23 cellular contexts compared by ENCODE assay signal in genomic region chr7:34313289-34313688, GRCh38.
"Had no signal": no experiment of that assay in that cellular context is flagged by ENCODE, and none has a peak within 500 bp of the region (broad histone marks: within the 10 kb centered on the region; RNA-seq: fewer than 3 reads in every experiment).

No MANE protein-coding gene starts in this region.

- ATAC-seq: activated T-helper 17 cell treated with anti-CD3 and anti-CD28 coated beads, Interleukin-2, amount 50 U/mL, for 72 hours; heart right ventricle; left colon; pancreas; psoas muscle; upper lobe of right lung; WTC11 had no signal

- FAIRE-seq: bronchial epithelial cell, keratinocyte, pancreas had no signal

- H3K4me1 Mint-ChIP-seq: activated T-helper 17 cell treated with anti-CD3 and anti-CD28 coated beads, Interleukin-2, amount 50 U/mL, for 72 hours had no signal

- H3K4me1 ChIP-seq: heart right ventricle, pancreas, psoas muscle, right atrium auricular region, thyroid gland, upper lobe of right lung had no signal

- H3K27ac ChIP-seq: heart right ventricle, pancreas, psoas muscle, right atrium auricular region, thyroid gland, upper lobe of right lung had no signal

- H3K27me3 Mint-ChIP-seq: activated naive CD8-positive, alpha-beta T cell; activated T-helper 17 cell treated with anti-CD3 and anti-CD28 coated beads, Interleukin-2, amount 50 U/mL, for 72 hours; dendritic cell treated with granulocyte-macrophage colony-stimulating factor and Interleukin-4, amounts not matched to agents 40 ng/mL and 50 ng/mL, for 4 days; stimulated activated naive CD8-positive, alpha-beta T cell treated with anti-CD3 and anti-CD28 coated beads, Interleukin-15, Interleukin-2, amounts not matched to agents 100 ng/mL and 50 ng/mL, for 24 hours had no signal

- H3K4me3 ChIP-seq: heart right ventricle, pancreas, psoas muscle, right atrium auricular region, thyroid gland, upper lobe of right lung had no signal

- H3K9me3 Mint-ChIP-seq: activated T-helper 17 cell treated with anti-CD3 and anti-CD28 coated beads, Interleukin-2, amount 50 U/mL, for 72 hours had no signal

- DNase-seq: activated T-cell treated with anti-CD3 and anti-CD28 coated beads, Interleukin-2, amount 50 U/mL, for 1 hour; amniotic stem cell; effector CD8-positive, alpha-beta T cell; erythroblast; heart right ventricle; left colon; mesenchymal stem cell; nephron progenitor cell; pancreas; psoas muscle; stimulated activated CD4-positive, alpha-beta T cell treated with anti-CD3 and anti-CD28 coated beads, Interleukin-1b, Interleukin-23, amount 100 ng/mL, for 48 hours; substantia nigra; T-helper 1 cell; thyroid gland; upper lobe of right lung had no signal

- H3K27me3 ChIP-seq: heart right ventricle, pancreas, right atrium auricular region, thyroid gland, upper lobe of right lung had no signal

- H3K9me3 ChIP-seq: pancreas, psoas muscle, thyroid gland, upper lobe of right lung had no signal

- H3K4me3 Mint-ChIP-seq: activated naive CD8-positive, alpha-beta T cell; activated T-helper 17 cell treated with anti-CD3 and anti-CD28 coated beads, Interleukin-2, amount 50 U/mL, for 72 hours; dendritic cell treated with granulocyte-macrophage colony-stimulating factor and Interleukin-4, amounts not matched to agents 40 ng/mL and 50 ng/mL, for 4 days; nephron progenitor cell; stimulated activated naive CD8-positive, alpha-beta T cell treated with anti-CD3 and anti-CD28 coated beads, Interleukin-15, Interleukin-2, amounts not matched to agents 100 ng/mL and 50 ng/mL, for 24 hours; WTC11 had no signal

- H3K36me3 ChIP-seq: heart right ventricle, pancreas, right atrium auricular region, thyroid gland, upper lobe of right lung had no signal

- H3K36me3 Mint-ChIP-seq: activated naive CD8-positive, alpha-beta T cell had no signal

- H3K27ac Mint-ChIP-seq: activated naive CD8-positive, alpha-beta T cell; activated T-helper 17 cell treated with anti-CD3 and anti-CD28 coated beads, Interleukin-2, amount 50 U/mL, for 72 hours; dendritic cell treated with granulocyte-macrophage colony-stimulating factor and Interleukin-4, amounts not matched to agents 40 ng/mL and 50 ng/mL, for 4 days; nephron progenitor cell; stimulated activated naive CD8-positive, alpha-beta T cell treated with anti-CD3 and anti-CD28 coated beads, Interleukin-15, Interleukin-2, amounts not matched to agents 100 ng/mL and 50 ng/mL, for 24 hours; WTC11 had no signal
